ENCODE assay signal across 15 cellular contexts in genomic region chr1:9835404-9835757, GRCh38. TPM values are rescaled to one million over a fixed set of nuclear protein-coding genes. Genes with fewer than 3 reads are reported as not detected.
A peak's percentile ranks its signal among the peaks of the same experiment; 100 is the strongest.
DNase-seq lines count a peak whose midpoint lies in the region; ATAC-seq, FAIRE-seq and TF ChIP-seq lines count a peak whose summit lies in the region.
"Had no signal": no experiment of that assay in that cellular context is flagged by ENCODE, and none has a peak within 500 bp of the region (broad histone marks: within the 10 kb centered on the region; RNA-seq: fewer than 3 reads in every experiment).

No MANE protein-coding gene starts in this region.

- H3K4me2 ChIP-seq in BLaER1 treated with 17β-estradiol and CSF1 and Interleukin-3, amounts not matched to agents 10 nM and 100 nM = peak overlapping the region; percentile 57 to 84 (median 72)
- peak overlapping the region; percentile 64 for H3K4me2 ChIP-seq in osteoblast (ENCODE audit: insufficient read depth, low read length)
- H3K4me2 ChIP-seq: A549 had no signal

- no peaks in the 10 kb centered on the region for H3K36me3 ChIP-seq in BLaER1 treated with 17β-estradiol and CSF1 and Interleukin-3, amounts not matched to agents 10 nM and 100 nM
- H3K36me3 ChIP-seq in breast epithelium = no peaks in the 10 kb centered on the region
- no peaks in the 10 kb centered on the region for H3K36me3 ChIP-seq in iPS-18a (ENCODE audit: control insufficient read depth, low read depth, low read length)
- H3K36me3 ChIP-seq in osteoblast (ENCODE audit: insufficient read depth, low read length) = no peaks in the 10 kb centered on the region
- H3K36me3 ChIP-seq: right atrium auricular region had no signal

- intact Hi-C loops in breast epithelium (cut with DNase I; ENCODE audit: low total_unique reads) = no loop called here

- DNase-seq in breast epithelium (ENCODE audit: low spot score in 2 of 2) (no peak), osteoblast (ENCODE audit: insufficient read length, low spot score, missing footprints) (peak; percentile 38), H4 (ENCODE audit: low spot score) (no peak), GM12891 (ENCODE audit: insufficient read length, low spot score) (no peak)
- DNase-seq: activated B cell treated with CpG ODN at 0.5 μM for 24 hours; activated CD8-positive, alpha-beta memory T cell treated with anti-CD3 and anti-CD28 coated beads, Interleukin-2, amount 10 ng/mL, durations not matched to agents 7 days and 5 days; activated naive CD4-positive, alpha-beta T cell; NCI-H1048 had no signal

- peaks cover 29 to 40% (median 33%) of the 10 kb centered on the region in 10 experiments for H3K4me1 ChIP-seq in BLaER1 treated with 17β-estradiol and CSF1 and Interleukin-3, amounts not matched to agents 10 nM and 100 nM
- peaks cover 4 to 13% of the 10 kb centered on the region in 2 donors for H3K4me1 ChIP-seq in breast epithelium
- H3K4me1 ChIP-seq in iPS-18a (ENCODE audit: control insufficient read depth, low read depth, low read length) = peaks cover 7% of the 10 kb centered on the region
- H3K4me1 ChIP-seq in osteoblast (ENCODE audit: insufficient read depth, low read length) = peaks cover 7% of the 10 kb centered on the region
- H3K4me1 ChIP-seq: A549 had no signal

- peak overlapping the region; percentile 87 for H2AFZ ChIP-seq in osteoblast (ENCODE audit: low read length)

- H3K79me2 ChIP-seq in osteoblast (ENCODE audit: insufficient read depth, low read length) = no peaks in the 10 kb centered on the region

- no peak overlapping the region for H3K27ac ChIP-seq in BLaER1 treated with 17β-estradiol and CSF1 and Interleukin-3, amounts not matched to agents 10 nM and 100 nM
- H3K27ac ChIP-seq in breast epithelium (peak overlapping the region; percentile 77 to 84), iPS-18a (ENCODE audit: low read length) (no peak overlapping the region), osteoblast (ENCODE audit: low read depth, low read length) (no peak overlapping the region)
- H3K27ac ChIP-seq: A549, right atrium auricular region had no signal

- TF ChIP-seq CTCF in breast epithelium (IDR thresholded peaks at IDR 0.05) = no peak
- TF ChIP-seq CTCF in osteoblast (IDR thresholded peaks at IDR 0.05; ENCODE audit: extremely low read depth, low read depth, low read length) = no peak

- no peak for TF ChIP-seq POLR2A in breast epithelium (IDR thresholded peaks at IDR 0.05)
- TF ChIP-seq POLR2A in GM12891 (IDR thresholded peaks at IDR 0.05; ENCODE audit: low read depth, low read length) = no peak

- ATAC-seq in HG03354 (IDR thresholded peaks at IDR 0.05; ENCODE audit: poor library complexity, severe bottlenecking, unreplicated experiment) = no peak
- no peak for ATAC-seq in HG02610 (IDR thresholded peaks at IDR 0.05; ENCODE audit: unreplicated experiment)
- ATAC-seq: activated CD8-positive, alpha-beta memory T cell treated with anti-CD3 and anti-CD28 coated beads, Interleukin-2, amount 10 ng/mL, durations not matched to agents 7 days and 5 days had no signal

- FAIRE-seq in GM12891 (lab: Jason Lieb, UNC) = no peak
- FAIRE-seq: A549, D721Med had no signal

- H3K9ac ChIP-seq in BLaER1 treated with 17β-estradiol and CSF1 and Interleukin-3, amounts not matched to agents 10 nM and 100 nM = peak overlapping the region in 7 of 11 experiments; percentile 13 to 56 (median 29); a peak in 6 of 22 replicates
- H3K9ac ChIP-seq in iPS-18a (ENCODE audit: low read length) = no peak overlapping the region

- peaks cover 0 to 7% (median 0%) of the 10 kb centered on the region in 11 experiments; a peak in 1 of 22 replicates for H4K20me1 ChIP-seq in BLaER1 treated with 17β-estradiol and CSF1 and Interleukin-3, amounts not matched to agents 10 nM and 100 nM
- no peaks in the 10 kb centered on the region for H4K20me1 ChIP-seq in osteoblast (ENCODE audit: insufficient read depth, low read length)

- no peaks in the 10 kb centered on the region for H3K27me3 ChIP-seq in BLaER1 treated with 17β-estradiol and CSF1 and Interleukin-3, amounts not matched to agents 10 nM and 100 nM
- no peaks in the 10 kb centered on the region for H3K27me3 ChIP-seq in breast epithelium
- no peaks in the 10 kb centered on the region for H3K27me3 ChIP-seq in iPS-18a (ENCODE audit: control insufficient read depth, insufficient read depth, low read length)
- H3K27me3 ChIP-seq in osteoblast (ENCODE audit: insufficient read depth, low read length) = no peaks in the 10 kb centered on the region
- H3K27me3 ChIP-seq: right atrium auricular region had no signal

- no peak overlapping the region for H3K4me3 ChIP-seq in BLaER1 treated with 17β-estradiol and CSF1 and Interleukin-3, amounts not matched to agents 10 nM and 100 nM
- H3K4me3 ChIP-seq in breast epithelium (peak overlapping the region in 2 of 3 donors; percentile 1 to 27), iPS-18a (ENCODE audit: low read length) (peak overlapping the region; percentile 25), osteoblast (ENCODE audit: insufficient read depth, low read length) (peak overlapping the region; percentile 25)
- H3K4me3 ChIP-seq: A549, right atrium auricular region had no signal

- no peaks in the 10 kb centered on the region for H3K9me3 ChIP-seq in BLaER1 treated with 17β-estradiol and CSF1 and Interleukin-3, amounts not matched to agents 10 nM and 100 nM (replicated peaks in 1 of 11)
- H3K9me3 ChIP-seq in breast epithelium (no peaks in the 10 kb centered on the region), iPS-18a (ENCODE audit: control insufficient read depth, low read depth, low read length) (no peaks in the 10 kb centered on the region), osteoblast (ENCODE audit: low read depth, low read length) (no peaks in the 10 kb centered on the region)
- H3K9me3 ChIP-seq: A549, right atrium auricular region had no signal

TF ChIP-seq in GM12891, 5 proteins besides CTCF, POLR2A, EP300 and RAD21:
- TF ChIP-seq PAX5 (IDR thresholded peaks at IDR 0.05; ENCODE audit: insufficient read depth, low read length, severe bottlenecking) (no peak), POLR2AphosphoS5 (IDR thresholded peaks at IDR 0.05; ENCODE audit: low read depth, low read length) (no peak), SPI1 (IDR thresholded peaks at IDR 0.05; ENCODE audit: low read depth, low read length) (no peak), POU2F2 (IDR thresholded peaks at IDR 0.05; ENCODE audit: low read depth, low read length) (no peak), TAF1 (IDR thresholded peaks at IDR 0.05; ENCODE audit: low read depth, low read length) (no peak)

RNA-seq across cellular contexts. Expression of gene CLSTN1, which starts 11.6 kb away (rescaled TPM):
- total RNA-seq in breast epithelium (10 to 100 TPM; 25.4 to 47.5 (median 42.3) TPM), osteoblast (110 and 140 TPM in 2 replicates)
- total RNA-seq in H4 (2014; rRNA removed; shearing (Covaris generic)) = 31.0 and 35.3 TPM in 2 replicates
- 34.9 TPM for polyA plus RNA-seq in GM12891 (2012; ENCODE audit: low read depth, missing spikeins)

Comparison
In these comparisons a context has a peak if more than half of its experiments do, and no peak if none do; other contexts are left out.
1. H3K27ac ChIP-seq: peak in breast epithelium (2 of 2); none in BLaER1 treated with 17β-estradiol and CSF1 and Interleukin-3, amounts not matched to agents 10 nM and 100 nM (0 of 11), iPS-18a (single experiment) and osteoblast (single experiment).
2. H3K4me3 ChIP-seq: peak in breast epithelium (2 of 3), iPS-18a (single experiment) and osteoblast (single experiment); none in BLaER1 treated with 17β-estradiol and CSF1 and Interleukin-3, amounts not matched to agents 10 nM and 100 nM (0 of 10).